In genomic region chr16:86942469-86943175, GRCh38 we compare ENCODE assay signal across 19 cellular contexts.
DNase-seq lines count a peak whose midpoint lies in the region; ATAC-seq and TF ChIP-seq lines count a peak whose summit lies in the region.
"Had no signal": no experiment of that assay in that cellular context is flagged by ENCODE, and none has a peak within 500 bp of the region (broad histone marks: within the 10 kb centered on the region; RNA-seq: fewer than 3 reads in every experiment).

No MANE protein-coding gene starts in this region.

- BruUV-seq in Caco-2 (replicated peaks; lab: Mats Ljungman, UMichigan): no TSS peak

- no peaks in the 10 kb centered on the region for H3K4me1 Mint-ChIP-seq in Caco-2 (ENCODE audit: low read depth, unreplicated experiment)
- H3K4me1 Mint-ChIP-seq: activated B cell treated with CpG ODN at 0.5 μM for 24 hours had no signal

- no peaks in the 10 kb centered on the region for H3K27me3 Mint-ChIP-seq in Caco-2 (ENCODE audit: insufficient read depth, unreplicated experiment)
- H3K27me3 Mint-ChIP-seq: brain had no signal

- intact Hi-C loops in Caco-2 (cut with micrococcal nuclease; ENCODE audit: unreplicated experiment): no loop called here

- DNase-seq in GM03348 (ENCODE audit: low spot score): peak; percentile 84
- DNase-seq in SJSA1 (ENCODE audit: low read depth in 1 of 2, low spot score in 2 of 2): peak; percentile 74 to 90
- peak; percentile 31 to 98 for DNase-seq in fibroblast of lung (ENCODE audit: low read depth in 2 of 2)
- no peak for DNase-seq in activated effector memory CD4-positive, alpha-beta T cell treated with anti-CD3 and anti-CD28 coated beads, Interleukin-2, amount 50 U/mL, for 16 hours
- no peak for DNase-seq in Caco-2
- no peak for DNase-seq in activated naive CD4-positive, alpha-beta T cell treated with anti-CD3 and anti-CD28 coated beads, Interleukin-2, amount 50 U/mL, for 16 hours
- DNase-seq: activated B cell treated with CpG ODN at 0.5 μM for 24 hours; activated CD8-positive, alpha-beta memory T cell treated with anti-CD3 and anti-CD28 coated beads for 24 hours; activated effector memory CD4-positive, alpha-beta T cell treated with Interleukin-2 at 50 U/mL for 16 hours; effector CD8-positive, alpha-beta T cell; glutamatergic neuron; NCI-H510A treated with DMSO at 0.1 percent for 48 hours; occipital lobe; stimulated activated naive CD4-positive, alpha-beta T cell had no signal

- H3K4me1 ChIP-seq in SJSA1 (replicated peaks) (peaks cover 54% of the 10 kb centered on the region), fibroblast of lung (ENCODE audit: control insufficient read depth, extremely low read depth, insufficient read depth, low read length) (peaks cover 3% of the 10 kb centered on the region), skeletal muscle satellite cell (ENCODE audit: control insufficient read depth, insufficient read depth, low read length) (peaks cover 46% of the 10 kb centered on the region), Caco-2 (peaks cover 25% of the 10 kb centered on the region)
- H3K4me1 ChIP-seq: vagina had no signal

- H3K9me3 ChIP-seq in SJSA1 (replicated peaks) (no peaks in the 10 kb centered on the region), fibroblast of lung (ENCODE audit: control insufficient read depth, insufficient read depth, low read depth, low read length) (no peaks in the 10 kb centered on the region), skeletal muscle satellite cell (replicated peaks; ENCODE audit: low read length) (peaks cover 8% of the 10 kb centered on the region), Caco-2 (peaks cover 13% of the 10 kb centered on the region; the same call in 1 of the 2 replicates)

- H3K9me3 Mint-ChIP-seq in Caco-2 (ENCODE audit: unreplicated experiment): peaks cover 20% of the 10 kb centered on the region

- CTCF ChIA-PET in Caco-2 (lab: Charles Lee): no interaction called here

- no peak overlapping the region for H3K27ac Mint-ChIP-seq in Caco-2 (ENCODE audit: unreplicated experiment)
- H3K27ac Mint-ChIP-seq: activated B cell treated with CpG ODN at 0.5 μM for 24 hours had no signal

- H3K27ac ChIP-seq in SJSA1 (peak overlapping the region; percentile 80), fibroblast of lung (ENCODE audit: insufficient read depth, low read length) (no peak overlapping the region)
- H3K27ac ChIP-seq: C4-2B, vagina had no signal

- no peaks in the 10 kb centered on the region for H3K27me3 ChIP-seq in SJSA1 (replicated peaks)
- H3K27me3 ChIP-seq in fibroblast of lung (ENCODE audit: control insufficient read depth, insufficient read depth, low read length): peaks cover 3% of the 10 kb centered on the region
- no peaks in the 10 kb centered on the region for H3K27me3 ChIP-seq in skeletal muscle satellite cell (ENCODE audit: control insufficient read depth, insufficient read depth, low read length)
- no peaks in the 10 kb centered on the region; the same call in 1 of the 2 replicates for H3K27me3 ChIP-seq in Caco-2 (replicated peaks; ENCODE audit: control insufficient read depth, insufficient read depth, low read length)
- H3K27me3 ChIP-seq: vagina had no signal

- no peak for TF ChIP-seq CTCF in fibroblast of lung (conservative IDR thresholded peaks at IDR 0.05 in 1 of 2, IDR thresholded peaks at IDR 0.05 in 1 of 2; ENCODE audit: low read depth in 1 of 2, low read length in 2 of 2)
- TF ChIP-seq CTCF in Caco-2 (IDR thresholded peaks at IDR 0.05; ENCODE audit: insufficient read depth in 1 of 2, low read depth in 1 of 2, low read length in 1 of 2, severe bottlenecking in 1 of 2, unreplicated experiment in 1 of 2): no peak

- H3K4me2 ChIP-seq in fibroblast of lung (ENCODE audit: extremely low read depth, insufficient read depth, low read length) (no peak overlapping the region), skeletal muscle satellite cell (ENCODE audit: low read length) (no peak overlapping the region)

- H2AFZ ChIP-seq in fibroblast of lung (ENCODE audit: low read length): no peak overlapping the region

- H4K20me1 ChIP-seq in fibroblast of lung (ENCODE audit: control insufficient read depth, extremely low read depth, insufficient read depth, low read length): no peaks in the 10 kb centered on the region

- H3K36me3 ChIP-seq in SJSA1 (no peaks in the 10 kb centered on the region), fibroblast of lung (ENCODE audit: control insufficient read depth, insufficient read depth, low read length) (no peaks in the 10 kb centered on the region), skeletal muscle satellite cell (ENCODE audit: insufficient read depth, low read length) (peaks cover 13% of the 10 kb centered on the region), Caco-2 (ENCODE audit: control insufficient read depth, insufficient read depth, low read length) (no peaks in the 10 kb centered on the region)
- H3K36me3 ChIP-seq: vagina had no signal

- POLR2A ChIA-PET in Caco-2 (lab: Charles Lee): no interaction called here

- H3K79me2 ChIP-seq in fibroblast of lung (ENCODE audit: control insufficient read depth, insufficient read depth, low read length): no peaks in the 10 kb centered on the region

- no peak for ATAC-seq in GM21360 (IDR thresholded peaks at IDR 0.05; ENCODE audit: unreplicated experiment)

- H3K9ac ChIP-seq in fibroblast of lung (ENCODE audit: insufficient read depth, low read length) (no peak overlapping the region), skeletal muscle satellite cell (ENCODE audit: low read depth, low read length) (peak overlapping the region; percentile 17)

- no peaks in the 10 kb centered on the region for H3K36me3 Mint-ChIP-seq in Caco-2 (ENCODE audit: insufficient read depth, unreplicated experiment)
- H3K36me3 Mint-ChIP-seq: brain had no signal

- H3K4me3 ChIP-seq in SJSA1 (no peak overlapping the region), fibroblast of lung (replicated peaks in 1 of 4; ENCODE audit: control extremely low read depth in 1 of 4, insufficient read depth in 1 of 4, low read depth in 3 of 4, low read length in 4 of 4) (no peak overlapping the region), skeletal muscle satellite cell (ENCODE audit: low read length) (no peak overlapping the region), Caco-2 (ENCODE audit: low read depth, low read length) (no peak overlapping the region)
- H3K4me3 ChIP-seq: vagina had no signal

- H3K4me3 Mint-ChIP-seq in Caco-2 (ENCODE audit: unreplicated experiment): no peak overlapping the region
- H3K4me3 Mint-ChIP-seq: activated B cell treated with CpG ODN at 0.5 μM for 24 hours had no signal

Comparison
In these comparisons a context has a peak if more than half of its experiments do, and no peak if none do; other contexts are left out.
1. DNase-seq: peak in GM03348 (single experiment), SJSA1 (2 of 2) and fibroblast of lung (2 of 2); none in activated effector memory CD4-positive, alpha-beta T cell treated with anti-CD3 and anti-CD28 coated beads, Interleukin-2, amount 50 U/mL, for 16 hours (single experiment), Caco-2 (0 of 2) and activated naive CD4-positive, alpha-beta T cell treated with anti-CD3 and anti-CD28 coated beads, Interleukin-2, amount 50 U/mL, for 16 hours (single experiment).